23 cellular contexts compared by ENCODE assay signal in the genomic region with DNA sequence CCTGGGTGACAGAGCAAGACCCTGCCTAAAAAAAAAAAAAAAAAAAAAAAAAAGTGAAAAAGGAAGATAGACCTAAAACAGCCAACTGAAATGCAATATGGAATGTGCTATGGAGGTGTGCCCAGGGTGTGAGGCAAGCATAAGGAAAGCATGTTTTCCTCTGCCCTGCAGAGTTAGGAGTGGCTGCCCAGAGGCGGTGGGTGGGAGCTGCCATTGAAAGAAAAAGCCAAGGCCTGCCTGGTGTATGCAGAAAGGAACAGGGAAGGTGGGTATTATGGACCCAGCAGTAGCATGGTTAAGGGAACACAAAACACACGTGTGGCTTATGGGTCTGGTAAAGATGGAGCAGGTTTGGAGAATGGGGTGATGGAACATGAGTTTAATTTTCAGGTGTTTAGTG. TPM values are rescaled to one million over a fixed set of nuclear protein-coding genes. Genes with fewer than 3 reads are reported as not detected.
"Had no signal": no experiment of that assay in that cellular context is flagged by ENCODE, and none has a peak within 500 bp of the region (broad histone marks: within the 10 kb centered on the region; RNA-seq: fewer than 3 reads in every experiment).

No MANE protein-coding gene starts in this region.

- H3K9me3 ChIP-seq: testis had no signal

- H3K4me1 ChIP-seq: testis had no signal

- H3K27ac ChIP-seq: testis, WERI-Rb-1 had no signal

- ATAC-seq: sciatic nerve; SK-N-SH treated with all-trans-retinoic acid at 6 μM for 48 hours; stimulated activated memory B cell treated with anti-CD40 and anti-IgM and Interleukin-4, amounts not matched to agents 10 μg/mL and 1 μg/mL and 100 μg/mL, for 72 hours had no signal

- H3K4me3 ChIP-seq: smooth muscle cell, testis had no signal

- DNase-seq: activated CD4-positive, CD25-positive, alpha-beta regulatory T cell treated with anti-CD3 and anti-CD28 coated beads, Interleukin-2, amount 50 U/mL, for 72 hours; activated gamma-delta T cell; activated naive CD4-positive, alpha-beta T cell treated with anti-CD3 and anti-CD28 coated beads, Interleukin-2, amount 50 U/mL, for 16 hours; aorta; erythroblast; foreskin melanocyte; hippocampal formation; stimulated activated CD4-positive, alpha-beta T cell treated with anti-CD3 and anti-CD28 coated beads, Interleukin-15, amount 100 ng/mL, for 24 hours; T-helper 1 cell; testis; trophoblast cell; WERI-Rb-1 had no signal

- H3K36me3 ChIP-seq: WERI-Rb-1 had no signal

- H3K4me3 Mint-ChIP-seq: activated T-helper 1 cell treated with anti-CD3 and anti-CD28 coated beads, Interleukin-12 subunit alpha, Interleukin-12 subunit beta, Interleukin-2, Interleukin-4 antibody, amounts not matched to agents 30 ng/mL and 10 ng/mL and 1 ng/mL, durations not matched to agents 14 hours and 24 hours and 36 hours; brain; memory B cell; neural crest cell; stimulated activated memory B cell treated with anti-CD40 and anti-IgM and Interleukin-4, amounts not matched to agents 10 μg/mL and 1 μg/mL and 100 μg/mL, for 72 hours had no signal

- H3K9me3 Mint-ChIP-seq: activated T-helper 1 cell treated with anti-CD3 and anti-CD28 coated beads, Interleukin-12 subunit alpha, Interleukin-12 subunit beta, Interleukin-2, Interleukin-4 antibody, amounts not matched to agents 30 ng/mL and 10 ng/mL and 1 ng/mL, durations not matched to agents 14 hours and 24 hours and 36 hours; memory B cell; neural crest cell; stimulated activated memory B cell treated with anti-CD40 and anti-IgM and Interleukin-4, amounts not matched to agents 10 μg/mL and 1 μg/mL and 100 μg/mL, for 72 hours had no signal

- H3K36me3 Mint-ChIP-seq: brain; stimulated activated memory B cell treated with anti-CD40 and anti-IgM and Interleukin-4, amounts not matched to agents 10 μg/mL and 1 μg/mL and 100 μg/mL, for 72 hours had no signal

- H3K27ac Mint-ChIP-seq: activated T-helper 1 cell treated with anti-CD3 and anti-CD28 coated beads, Interleukin-12 subunit alpha, Interleukin-12 subunit beta, Interleukin-2, Interleukin-4 antibody, amounts not matched to agents 30 ng/mL and 10 ng/mL and 1 ng/mL, durations not matched to agents 14 hours and 24 hours and 36 hours; brain; memory B cell; stimulated activated memory B cell treated with anti-CD40 and anti-IgM and Interleukin-4, amounts not matched to agents 10 μg/mL and 1 μg/mL and 100 μg/mL, for 72 hours had no signal

- H3K27me3 ChIP-seq: testis had no signal

- H3K27me3 Mint-ChIP-seq: stimulated activated memory B cell treated with anti-CD40 and anti-IgM and Interleukin-4, amounts not matched to agents 10 μg/mL and 1 μg/mL and 100 μg/mL, for 72 hours had no signal

- H3K4me1 Mint-ChIP-seq: brain; memory B cell; neural crest cell; stimulated activated memory B cell treated with anti-CD40 and anti-IgM and Interleukin-4, amounts not matched to agents 10 μg/mL and 1 μg/mL and 100 μg/mL, for 72 hours had no signal

RNA-seq across cellular contexts. Expression of gene CD244, which starts 8.9 kb away (rescaled TPM):
- total RNA-seq: chondrocyte, myocyte, neural crest cell, renal cortical epithelial cell had no signal

RNA-seq across cellular contexts. Expression of gene ITLN1, which starts 31.2 kb away (rescaled TPM):
- total RNA-seq: activated T-helper 1 cell treated with anti-CD3 and anti-CD28 coated beads, Interleukin-12 subunit alpha, Interleukin-12 subunit beta, Interleukin-2, Interleukin-4 antibody, amounts not matched to agents 30 ng/mL and 10 ng/mL and 1 ng/mL, durations not matched to agents 14 hours and 24 hours and 36 hours; chondrocyte; myocyte; neural crest cell; renal cortical epithelial cell; smooth muscle cell had no signal

RNA-seq across cellular contexts. Expression of gene LY9, which starts 57.8 kb away (rescaled TPM):
- total RNA-seq: chondrocyte, myocyte, neural crest cell, renal cortical epithelial cell, smooth muscle cell had no signal
